12 cellular contexts compared by ENCODE assay signal in the genomic region with DNA sequence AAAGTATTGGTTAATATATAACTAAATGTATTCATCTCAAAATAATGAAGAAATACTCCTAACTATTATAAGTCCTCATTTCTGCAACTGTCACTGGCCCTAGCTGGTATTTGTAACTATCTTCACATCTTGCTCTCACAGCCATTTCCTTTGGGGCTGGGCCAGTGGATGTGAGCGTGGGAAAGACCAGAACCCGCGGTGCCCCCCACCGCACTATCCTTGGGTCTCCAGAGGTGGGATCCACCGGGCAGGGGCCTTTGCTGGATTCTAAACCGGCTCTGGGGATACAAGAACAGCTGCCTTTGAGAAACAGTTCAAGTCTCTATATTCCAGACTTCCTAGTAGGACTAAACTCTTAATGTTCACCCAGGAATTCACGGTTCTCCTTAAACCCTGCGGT. TPM values are rescaled to one million over a fixed set of nuclear protein-coding genes. Genes with fewer than 3 reads are reported as not detected.
DNase-seq lines count a peak whose midpoint lies in the region; ATAC-seq and TF ChIP-seq lines count a peak whose summit lies in the region.
"Not testable (repeated sequence)": the region's sequence is repeated elsewhere in the genome, so short reads cannot be mapped to it uniquely, and the experiment has no call there.
"Had no signal": no experiment of that assay in that cellular context is flagged by ENCODE, and none has a peak within 500 bp of the region (broad histone marks: within the 10 kb centered on the region; RNA-seq: fewer than 3 reads in every experiment).

No MANE protein-coding gene starts in this region.

- not testable (repeated sequence) for H3K4me3 ChIP-seq in DND-41 (ENCODE audit: low read depth in 1 of 2, low read length in 2 of 2); coronary artery

- not testable (repeated sequence) for H3K27me3 ChIP-seq in DND-41 (ENCODE audit: insufficient read depth, low read length, poor library complexity)

- not testable (repeated sequence) for H3K9me3 ChIP-seq in DND-41 (ENCODE audit: insufficient read depth, low read length, severe bottlenecking); T-helper 17 cell (ENCODE audit: control insufficient read depth, low read length, poor library complexity, severe bottlenecking)

- ATAC-seq in DND-41 (ENCODE audit: insufficient read depth, low read depth); T-helper 17 cell; activated T-helper 17 cell treated with anti-CD3 and anti-CD28 coated beads, Interleukin-2, amount 50 U/mL, for 72 hours (replicated peaks); memory B cell (ENCODE audit: low read depth): not testable (repeated sequence)

- H3K4me2 ChIP-seq in DND-41 (ENCODE audit: insufficient read depth, low read length) = not testable (repeated sequence)

- TF ChIP-seq CTCF in DND-41 (IDR thresholded peaks at IDR 0.05; ENCODE audit: borderline replicate concordance, extremely low read depth, low read length, poor library complexity, severe bottlenecking); coronary artery (IDR thresholded peaks at IDR 0.05); neural crest cell (conservative IDR thresholded peaks at IDR 0.05): not testable (repeated sequence)

- not testable (repeated sequence) for H3K79me2 ChIP-seq in DND-41 (ENCODE audit: insufficient read depth, low read length)

- not testable (repeated sequence) for H3K9ac ChIP-seq in DND-41 (ENCODE audit: low read depth, low read length)

- H3K36me3 Mint-ChIP-seq in T-helper 17 cell (ENCODE audit: low read depth); activated T-helper 17 cell treated with anti-CD3 and anti-CD28 coated beads, Interleukin-2, amount 50 U/mL, for 72 hours (ENCODE audit: low read depth); memory B cell; neural crest cell (ENCODE audit: low read depth): not testable (repeated sequence)

- not testable (repeated sequence) for H3K4me1 ChIP-seq in DND-41 (ENCODE audit: insufficient read depth, low read length)

- H2AFZ ChIP-seq in DND-41 (ENCODE audit: low read depth, low read length) = not testable (repeated sequence)

- peak overlapping the region; percentile 58 for H3K4me3 Mint-ChIP-seq in T-helper 17 cell
- peak overlapping the region; percentile 84 for H3K4me3 Mint-ChIP-seq in activated T-helper 17 cell treated with anti-CD3 and anti-CD28 coated beads, Interleukin-2, amount 50 U/mL, for 72 hours
- not testable (repeated sequence) for H3K4me3 Mint-ChIP-seq in memory B cell
- peak overlapping the region; percentile 74 for H3K4me3 Mint-ChIP-seq in neural crest cell

- peak; percentile 0 for DNase-seq in CD1c-positive myeloid dendritic cell (ENCODE audit: extremely low spot score)
- DNase-seq in DND-41; T-helper 17 cell; memory B cell (ENCODE audit: low spot score in 2 of 2); neural crest cell (ENCODE audit: low read depth, low spot score): not testable (repeated sequence)
- peak; percentile 50 for DNase-seq in coronary artery (ENCODE audit: low spot score)

- H3K36me3 ChIP-seq in DND-41 (ENCODE audit: insufficient read depth, low read length) = not testable (repeated sequence)

- not testable (repeated sequence) for H4K20me1 ChIP-seq in DND-41 (ENCODE audit: insufficient read depth, low read length)

- H3K27ac Mint-ChIP-seq in T-helper 17 cell (peak overlapping the region; percentile 65), memory B cell (peak overlapping the region; percentile 83)
- not testable (repeated sequence) for H3K27ac Mint-ChIP-seq in activated T-helper 17 cell treated with anti-CD3 and anti-CD28 coated beads, Interleukin-2, amount 50 U/mL, for 72 hours; neural crest cell (ENCODE audit: unreplicated experiment)

- not testable (repeated sequence) for H3K27me3 Mint-ChIP-seq in T-helper 17 cell; activated T-helper 17 cell treated with anti-CD3 and anti-CD28 coated beads, Interleukin-2, amount 50 U/mL, for 72 hours; memory B cell; neural crest cell (ENCODE audit: low read depth)

- H3K27ac ChIP-seq in DND-41 (ENCODE audit: low read length) = peak overlapping the region; percentile 10; the same call in 1 of the 2 replicates
- not testable (repeated sequence) for H3K27ac ChIP-seq in coronary artery

- H3K4me1 Mint-ChIP-seq in T-helper 17 cell (peaks cover 24% of the 10 kb centered on the region), memory B cell (peaks cover 15% of the 10 kb centered on the region), neural crest cell (peaks cover 22% of the 10 kb centered on the region)
- H3K4me1 Mint-ChIP-seq in activated T-helper 17 cell treated with anti-CD3 and anti-CD28 coated beads, Interleukin-2, amount 50 U/mL, for 72 hours = peaks cover 12% of the 10 kb centered on the region

- not testable (repeated sequence) for H3K9me3 Mint-ChIP-seq in activated T-helper 17 cell treated with anti-CD3 and anti-CD28 coated beads, Interleukin-2, amount 50 U/mL, for 72 hours; memory B cell; neural crest cell

RNA-seq across cellular contexts. Expression of gene PPIAL4C, which starts 54.8 kb away (rescaled TPM):
- total RNA-seq in T-helper 17 cell = not detected
- not detected for total RNA-seq in activated T-helper 17 cell treated with anti-CD3 and anti-CD28 coated beads, Interleukin-2, amount 50 U/mL, for 72 hours
- total RNA-seq in neural crest cell = not detected in 2 replicates
- total RNA-seq: A673, IMR-90, PC-3, RPMI7951, SK-MEL-5 had no signal
